In the genomic region with DNA sequence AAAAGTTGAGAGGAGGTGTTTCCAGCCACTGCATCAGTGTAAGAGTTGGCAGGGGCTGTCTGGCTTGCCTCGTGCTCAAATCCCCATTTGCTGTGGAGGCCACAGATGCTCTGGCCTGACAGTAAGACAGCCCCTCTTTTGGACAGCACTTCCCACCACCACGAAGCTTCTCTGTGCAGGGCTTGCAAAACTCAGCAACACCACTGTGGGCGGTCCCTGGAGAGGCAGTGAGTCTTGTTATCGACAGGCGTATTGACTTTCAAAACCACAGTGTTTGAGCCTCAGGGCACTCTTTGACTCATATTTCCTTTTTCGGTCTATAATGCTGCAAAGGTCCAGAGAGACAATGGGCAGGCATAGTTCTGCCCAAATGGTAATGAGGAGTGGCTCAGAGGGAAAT, we compare ENCODE assay signal across 1 cellular context.
TF ChIP-seq lines count a peak whose summit lies in the region.

No MANE protein-coding gene starts in this region.

TF ChIP-seq in HepG2, 621 proteins besides CTCF, POLR2A, EP300 and RAD21 (continued from another document and continues in another):
- no peak for TF ChIP-seq POLR2AphosphoS2 (IDR thresholded peaks at IDR 0.05; ENCODE audit: low read depth, low read length)
- TF ChIP-seq ZZZ3 (CRISPR knock-in tag; IDR thresholded peaks at IDR 0.05; ENCODE audit: borderline replicate concordance): no peak
- TF ChIP-seq, protein P1, sequence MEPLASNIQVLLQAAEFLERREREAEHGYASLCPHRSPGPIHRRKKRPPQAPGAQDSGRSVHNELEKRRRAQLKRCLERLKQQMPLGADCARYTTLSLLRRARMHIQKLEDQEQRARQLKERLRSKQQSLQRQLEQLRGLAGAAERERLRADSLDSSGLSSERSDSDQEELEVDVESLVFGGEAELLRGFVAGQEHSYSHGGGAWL (CRISPR knock-in tag; IDR thresholded peaks at IDR 0.05): no peak
- TF ChIP-seq KAT2B (IDR thresholded peaks at IDR 0.05; ENCODE audit: borderline replicate concordance, low read depth, low read length): peak; percentile 19; the same call in 1 of the 2 replicates
- no peak for TF ChIP-seq ZSCAN30 (CRISPR knock-in tag; IDR thresholded peaks at IDR 0.05)
- TF ChIP-seq SMYD3 (CRISPR knock-in tag; IDR thresholded peaks at IDR 0.05): no peak
- peak; percentile 52 for TF ChIP-seq SALL1 (CRISPR knock-in tag; IDR thresholded peaks at IDR 0.05)
- no peak for TF ChIP-seq ZNF180 (CRISPR knock-in tag; IDR thresholded peaks at IDR 0.05; ENCODE audit: borderline replicate concordance, low read depth)
- no peak for TF ChIP-seq SIN3A (IDR thresholded peaks at IDR 0.05; ENCODE audit: borderline replicate concordance, low read depth, low read length)
- TF ChIP-seq ZBTB25 (CRISPR knock-in tag; IDR thresholded peaks at IDR 0.05): no peak
- TF ChIP-seq IKZF1 (IDR thresholded peaks at IDR 0.05): no peak
- no peak for TF ChIP-seq YEATS2 (CRISPR knock-in tag; IDR thresholded peaks at IDR 0.05; ENCODE audit: borderline replicate concordance)
- TF ChIP-seq ATRX (CRISPR knock-in tag; IDR thresholded peaks at IDR 0.05; ENCODE audit: borderline replicate concordance): no peak
- TF ChIP-seq ZC3H13 (CRISPR knock-in tag; IDR thresholded peaks at IDR 0.05): no peak
- no peak for TF ChIP-seq ZNF18 (CRISPR knock-in tag; IDR thresholded peaks at IDR 0.05; ENCODE audit: insufficient replicate concordance)
- TF ChIP-seq SRSF4 (IDR thresholded peaks at IDR 0.05; ENCODE audit: low read depth, low read length, poor library complexity, severe bottlenecking): no peak
- TF ChIP-seq, protein P2, sequence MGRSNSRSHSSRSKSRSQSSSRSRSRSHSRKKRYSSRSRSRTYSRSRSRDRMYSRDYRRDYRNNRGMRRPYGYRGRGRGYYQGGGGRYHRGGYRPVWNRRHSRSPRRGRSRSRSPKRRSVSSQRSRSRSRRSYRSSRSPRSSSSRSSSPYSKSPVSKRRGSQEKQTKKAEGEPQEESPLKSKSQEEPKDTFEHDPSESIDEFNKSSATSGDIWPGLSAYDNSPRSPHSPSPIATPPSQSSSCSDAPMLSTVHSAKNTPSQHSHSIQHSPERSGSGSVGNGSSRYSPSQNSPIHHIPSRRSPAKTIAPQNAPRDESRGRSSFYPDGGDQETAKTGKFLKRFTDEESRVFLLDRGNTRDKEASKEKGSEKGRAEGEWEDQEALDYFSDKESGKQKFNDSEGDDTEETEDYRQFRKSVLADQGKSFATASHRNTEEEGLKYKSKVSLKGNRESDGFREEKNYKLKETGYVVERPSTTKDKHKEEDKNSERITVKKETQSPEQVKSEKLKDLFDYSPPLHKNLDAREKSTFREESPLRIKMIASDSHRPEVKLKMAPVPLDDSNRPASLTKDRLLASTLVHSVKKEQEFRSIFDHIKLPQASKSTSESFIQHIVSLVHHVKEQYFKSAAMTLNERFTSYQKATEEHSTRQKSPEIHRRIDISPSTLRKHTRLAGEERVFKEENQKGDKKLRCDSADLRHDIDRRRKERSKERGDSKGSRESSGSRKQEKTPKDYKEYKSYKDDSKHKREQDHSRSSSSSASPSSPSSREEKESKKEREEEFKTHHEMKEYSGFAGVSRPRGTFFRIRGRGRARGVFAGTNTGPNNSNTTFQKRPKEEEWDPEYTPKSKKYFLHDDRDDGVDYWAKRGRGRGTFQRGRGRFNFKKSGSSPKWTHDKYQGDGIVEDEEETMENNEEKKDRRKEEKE (IDR thresholded peaks at IDR 0.05): no peak
- TF ChIP-seq, protein P3, sequence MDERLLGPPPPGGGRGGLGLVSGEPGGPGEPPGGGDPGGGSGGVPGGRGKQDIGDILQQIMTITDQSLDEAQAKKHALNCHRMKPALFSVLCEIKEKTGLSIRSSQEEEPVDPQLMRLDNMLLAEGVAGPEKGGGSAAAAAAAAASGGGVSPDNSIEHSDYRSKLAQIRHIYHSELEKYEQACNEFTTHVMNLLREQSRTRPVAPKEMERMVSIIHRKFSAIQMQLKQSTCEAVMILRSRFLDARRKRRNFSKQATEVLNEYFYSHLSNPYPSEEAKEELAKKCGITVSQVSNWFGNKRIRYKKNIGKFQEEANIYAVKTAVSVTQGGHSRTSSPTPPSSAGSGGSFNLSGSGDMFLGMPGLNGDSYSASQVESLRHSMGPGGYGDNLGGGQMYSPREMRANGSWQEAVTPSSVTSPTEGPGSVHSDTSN (CRISPR knock-in tag; IDR thresholded peaks at IDR 0.05): no peak
- TF ChIP-seq ZNF121 (CRISPR knock-in tag; IDR thresholded peaks at IDR 0.05): no peak
- no peak for TF ChIP-seq YY1 (IDR thresholded peaks at IDR 0.05; ENCODE audit: insufficient read depth, insufficient replicate concordance, low read depth, low read length)
- TF ChIP-seq ZFP37 (CRISPR knock-in tag; IDR thresholded peaks at IDR 0.05; ENCODE audit: borderline replicate concordance): no peak
- no peak for TF ChIP-seq ZBTB3 (CRISPR knock-in tag; IDR thresholded peaks at IDR 0.05; ENCODE audit: borderline replicate concordance, low read depth)
- TF ChIP-seq, protein P4, sequence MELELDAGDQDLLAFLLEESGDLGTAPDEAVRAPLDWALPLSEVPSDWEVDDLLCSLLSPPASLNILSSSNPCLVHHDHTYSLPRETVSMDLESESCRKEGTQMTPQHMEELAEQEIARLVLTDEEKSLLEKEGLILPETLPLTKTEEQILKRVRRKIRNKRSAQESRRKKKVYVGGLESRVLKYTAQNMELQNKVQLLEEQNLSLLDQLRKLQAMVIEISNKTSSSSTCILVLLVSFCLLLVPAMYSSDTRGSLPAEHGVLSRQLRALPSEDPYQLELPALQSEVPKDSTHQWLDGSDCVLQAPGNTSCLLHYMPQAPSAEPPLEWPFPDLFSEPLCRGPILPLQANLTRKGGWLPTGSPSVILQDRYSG (CRISPR knock-in tag; IDR thresholded peaks at IDR 0.05): no peak
- no peak for TF ChIP-seq GPN1 (CRISPR knock-in tag; IDR thresholded peaks at IDR 0.05; ENCODE audit: borderline replicate concordance)
- no peak for TF ChIP-seq NFE2L1 (CRISPR knock-in tag; IDR thresholded peaks at IDR 0.05; ENCODE audit: borderline replicate concordance)
- TF ChIP-seq JUNB (CRISPR knock-in tag; IDR thresholded peaks at IDR 0.05; ENCODE audit: borderline replicate concordance): no peak
- no peak for TF ChIP-seq U2AF2 (IDR thresholded peaks at IDR 0.05; ENCODE audit: low read depth, low read length)
- TF ChIP-seq TGIF2 (CRISPR knock-in tag; IDR thresholded peaks at IDR 0.05): no peak
- no peak for TF ChIP-seq ZNF331 (CRISPR knock-in tag; IDR thresholded peaks at IDR 0.05)
- TF ChIP-seq, protein P5, sequence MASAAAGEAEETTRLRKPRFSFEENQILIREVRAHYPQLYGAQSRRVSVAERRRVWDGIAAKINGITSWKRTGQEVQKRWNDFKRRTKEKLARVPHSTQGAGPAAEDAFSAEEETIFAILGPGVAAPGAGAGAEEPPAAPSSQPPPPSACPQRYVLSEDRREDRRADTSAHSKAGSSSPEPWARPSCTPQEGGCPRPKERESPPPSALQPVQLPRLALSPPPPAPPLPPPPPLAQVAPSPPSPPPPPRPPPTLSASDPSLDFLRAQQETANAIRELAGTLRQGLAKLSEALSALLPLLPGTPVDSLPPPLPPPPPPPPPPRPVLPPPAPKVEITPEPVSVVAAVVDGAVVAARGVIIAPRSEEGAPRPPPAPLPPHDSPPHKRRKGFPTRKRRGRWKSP (CRISPR knock-in tag; IDR thresholded peaks at IDR 0.05): no peak
- no peak for TF ChIP-seq BRD4 (CRISPR knock-in tag; IDR thresholded peaks at IDR 0.05)
- 0 out of 2 replicates have a peak, but pooled peaks have one; percentile 16 for TF ChIP-seq MIXL1 (CRISPR knock-in tag; IDR thresholded peaks at IDR 0.05)
- TF ChIP-seq ZNF160 (CRISPR knock-in tag; IDR thresholded peaks at IDR 0.05): no peak
- TF ChIP-seq ZNF552 (CRISPR knock-in tag; IDR thresholded peaks at IDR 0.05; ENCODE audit: borderline replicate concordance): no peak
- TF ChIP-seq FOXA3 (CRISPR knock-in tag; IDR thresholded peaks at IDR 0.05): peak; percentile 27; the same call in 1 of the 2 replicates
- no peak for TF ChIP-seq NR2F1 (CRISPR knock-in tag; IDR thresholded peaks at IDR 0.05)
- TF ChIP-seq PAWR (CRISPR knock-in tag; IDR thresholded peaks at IDR 0.05; ENCODE audit: borderline replicate concordance): no peak
- TF ChIP-seq ZFP41 (CRISPR knock-in tag; IDR thresholded peaks at IDR 0.05; ENCODE audit: borderline replicate concordance): no peak
- TF ChIP-seq SRF (IDR thresholded peaks at IDR 0.05; ENCODE audit: low read depth, low read length): peak; percentile 39; the same call in 1 of the 2 replicates
- TF ChIP-seq KAT7 (CRISPR knock-in tag; IDR thresholded peaks at IDR 0.05; ENCODE audit: borderline replicate concordance): no peak
- TF ChIP-seq ZNF850 (CRISPR knock-in tag; conservative IDR thresholded peaks at IDR 0.05): no peak
- TF ChIP-seq RBM39 (IDR thresholded peaks at IDR 0.05; ENCODE audit: low read depth, low read length, poor library complexity, severe bottlenecking): no peak
- no peak for TF ChIP-seq XBP1 (CRISPR knock-in tag; IDR thresholded peaks at IDR 0.05)
- no peak for TF ChIP-seq NKX3-1 (CRISPR knock-in tag; IDR thresholded peaks at IDR 0.05)
- no peak for TF ChIP-seq NCOA2 (CRISPR knock-in tag; IDR thresholded peaks at IDR 0.05)
- TF ChIP-seq ZNF333 (CRISPR knock-in tag; IDR thresholded peaks at IDR 0.05; ENCODE audit: borderline replicate concordance): no peak
- TF ChIP-seq ELF1 (CRISPR knock-in tag; IDR thresholded peaks at IDR 0.05): no peak
- TF ChIP-seq FOSL2 (CRISPR knock-in tag; IDR thresholded peaks at IDR 0.05): peak; percentile 32; the same call in 1 of the 2 replicates
- no peak for TF ChIP-seq ZNF550 (CRISPR knock-in tag; IDR thresholded peaks at IDR 0.05; ENCODE audit: borderline replicate concordance)
- no peak for TF ChIP-seq SOX6 (IDR thresholded peaks at IDR 0.05)
- TF ChIP-seq SOX6 (CRISPR knock-in tag; IDR thresholded peaks at IDR 0.05): 0 out of 2 replicates have a peak, but pooled peaks have one; percentile 17
- no peak for TF ChIP-seq FOXA1 (IDR thresholded peaks at IDR 0.05)
- peak; percentile 55 for TF ChIP-seq FOXA1 (CRISPR knock-in tag; IDR thresholded peaks at IDR 0.05)
- TF ChIP-seq FOXP1 (IDR thresholded peaks at IDR 0.05): no peak
- TF ChIP-seq FOXP1 (CRISPR knock-in tag; IDR thresholded peaks at IDR 0.05): 0 out of 2 replicates have a peak, but pooled peaks have one; percentile 8
- no peak for TF ChIP-seq ZFP36 (IDR thresholded peaks at IDR 0.05; ENCODE audit: borderline replicate concordance, low read depth, low read length, partially characterized antibody)
- TF ChIP-seq, protein P6, sequence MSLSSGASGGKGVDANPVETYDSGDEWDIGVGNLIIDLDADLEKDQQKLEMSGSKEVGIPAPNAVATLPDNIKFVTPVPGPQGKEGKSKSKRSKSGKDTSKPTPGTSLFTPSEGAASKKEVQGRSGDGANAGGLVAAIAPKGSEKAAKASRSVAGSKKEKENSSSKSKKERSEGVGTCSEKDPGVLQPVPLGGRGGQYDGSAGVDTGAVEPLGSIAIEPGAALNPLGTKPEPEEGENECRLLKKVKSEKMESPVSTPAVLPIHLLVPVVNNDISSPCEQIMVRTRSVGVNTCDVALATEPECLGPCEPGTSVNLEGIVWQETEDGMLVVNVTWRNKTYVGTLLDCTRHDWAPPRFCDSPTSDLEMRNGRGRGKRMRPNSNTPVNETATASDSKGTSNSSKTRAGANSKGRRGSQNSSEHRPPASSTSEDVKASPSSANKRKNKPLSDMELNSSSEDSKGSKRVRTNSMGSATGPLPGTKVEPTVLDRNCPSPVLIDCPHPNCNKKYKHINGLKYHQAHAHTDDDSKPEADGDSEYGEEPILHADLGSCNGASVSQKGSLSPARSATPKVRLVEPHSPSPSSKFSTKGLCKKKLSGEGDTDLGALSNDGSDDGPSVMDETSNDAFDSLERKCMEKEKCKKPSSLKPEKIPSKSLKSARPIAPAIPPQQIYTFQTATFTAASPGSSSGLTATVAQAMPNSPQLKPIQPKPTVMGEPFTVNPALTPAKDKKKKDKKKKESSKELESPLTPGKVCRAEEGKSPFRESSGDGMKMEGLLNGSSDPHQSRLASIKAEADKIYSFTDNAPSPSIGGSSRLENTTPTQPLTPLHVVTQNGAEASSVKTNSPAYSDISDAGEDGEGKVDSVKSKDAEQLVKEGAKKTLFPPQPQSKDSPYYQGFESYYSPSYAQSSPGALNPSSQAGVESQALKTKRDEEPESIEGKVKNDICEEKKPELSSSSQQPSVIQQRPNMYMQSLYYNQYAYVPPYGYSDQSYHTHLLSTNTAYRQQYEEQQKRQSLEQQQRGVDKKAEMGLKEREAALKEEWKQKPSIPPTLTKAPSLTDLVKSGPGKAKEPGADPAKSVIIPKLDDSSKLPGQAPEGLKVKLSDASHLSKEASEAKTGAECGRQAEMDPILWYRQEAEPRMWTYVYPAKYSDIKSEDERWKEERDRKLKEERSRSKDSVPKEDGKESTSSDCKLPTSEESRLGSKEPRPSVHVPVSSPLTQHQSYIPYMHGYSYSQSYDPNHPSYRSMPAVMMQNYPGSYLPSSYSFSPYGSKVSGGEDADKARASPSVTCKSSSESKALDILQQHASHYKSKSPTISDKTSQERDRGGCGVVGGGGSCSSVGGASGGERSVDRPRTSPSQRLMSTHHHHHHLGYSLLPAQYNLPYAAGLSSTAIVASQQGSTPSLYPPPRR (CRISPR knock-in tag; IDR thresholded peaks at IDR 0.05; ENCODE audit: borderline replicate concordance): no peak
- no peak for TF ChIP-seq BORCS8-MEF2B (CRISPR knock-in tag; IDR thresholded peaks at IDR 0.05)
- TF ChIP-seq ASH2L (IDR thresholded peaks at IDR 0.05; ENCODE audit: insufficient read length, low read depth, low read length): no peak
- TF ChIP-seq ZFY (CRISPR knock-in tag; IDR thresholded peaks at IDR 0.05): no peak
- no peak for TF ChIP-seq ZNF317 (CRISPR knock-in tag; IDR thresholded peaks at IDR 0.05)
